ENCODE assay signal across 20 cellular contexts in genomic region chr11:134911514-134912180, GRCh38.
A peak's percentile ranks its signal among the peaks of the same experiment; 100 is the strongest.
DNase-seq lines count a peak whose midpoint lies in the region; ATAC-seq, FAIRE-seq and TF ChIP-seq lines count a peak whose summit lies in the region.
"Had no signal": no experiment of that assay in that cellular context is flagged by ENCODE, and none has a peak within 500 bp of the region (broad histone marks: within the 10 kb centered on the region; RNA-seq: fewer than 3 reads in every experiment).

No MANE protein-coding gene starts in this region.

- no peak for ATAC-seq in HG02885 (IDR thresholded peaks at IDR 0.05; ENCODE audit: poor library complexity, unreplicated experiment)
- ATAC-seq: GM12878, PC-3 had no signal

- H3K27ac ChIP-seq in HEK293 (ENCODE audit: extremely low read depth, low read depth, low read length) (no peak overlapping the region), small intestine (ENCODE audit: low read depth in 1 of 2, low read length in 1 of 2) (no peak overlapping the region)
- H3K27ac ChIP-seq: GM23248, RWPE1 had no signal

- H3K36me3 ChIP-seq in HEK293 (ENCODE audit: control insufficient read depth in 2 of 2, insufficient read depth in 1 of 2, low read length in 2 of 2) (no peaks in the 10 kb centered on the region), small intestine (ENCODE audit: control insufficient read depth in 2 of 2, insufficient read depth in 2 of 2, low read length in 2 of 2) (no peaks in the 10 kb centered on the region)

- no peak for FAIRE-seq in small intestine (lab: Jason Lieb, UNC)
- no peak for FAIRE-seq in GM12891 (lab: Jason Lieb, UNC)
- FAIRE-seq: GM12878, GM18507 had no signal

- TF ChIP-seq POLR2A in GM12891 (IDR thresholded peaks at IDR 0.05; ENCODE audit: low read depth, low read length): no peak

- H3K4me1 ChIP-seq in HEK293 (ENCODE audit: control insufficient read depth, insufficient read depth, low read length) (0 out of 2 replicates have a peak, but pooled peaks cover 2% of the 10 kb centered on the region), small intestine (ENCODE audit: control insufficient read depth in 2 of 2, insufficient read depth in 1 of 2, low read depth in 1 of 2, low read length in 1 of 2) (no peaks in the 10 kb centered on the region)

- H3K27me3 ChIP-seq in small intestine (ENCODE audit: control insufficient read depth in 2 of 2, insufficient read depth in 2 of 2, low read length in 2 of 2): no peaks in the 10 kb centered on the region

- DNase-seq in NCI-H345 (lab: John Stamatoyannopoulos, UW) (peak; percentile 8), NCI-H345 treated with DMSO at 0.1 percent for 48 hours (lab: John Stamatoyannopoulos, UW; ENCODE audit: unreplicated experiment) (no peak), SK-N-DZ (ENCODE audit: low spot score) (peak; percentile 0), small intestine (peak; percentile 29), GM12891 (ENCODE audit: insufficient read length, low spot score) (no peak), inferior parietal cortex (ENCODE audit: extremely low spot score) (no peak)
- DNase-seq: CD4-positive, alpha-beta memory T cell; GDM1; GM23248; HCEC 1CT; NCI-H1105; NCI-H187; NCI-H524; PC-3; SW 1271 had no signal

- no peak overlapping the region for H3K4me3 ChIP-seq in HEK293 (ENCODE audit: low read depth, low read length)
- no peak overlapping the region for H3K4me3 ChIP-seq in small intestine (ENCODE audit: low read depth in 1 of 2, low read length in 2 of 2)
- H3K4me3 ChIP-seq: GM12878, GM23248 had no signal

- 31 to 61% (median 38%) methylated on average over 9 of the region's 9 CpGs for WGBS in small intestine, 3 donors

- CTCF ChIA-PET in HEK293 (lab: Yijun Ruan, JAX): interaction anchor here (1.3 kb wide), 1 partner anchor 164 kb away, joined by 7 read pairs; no protein-coding TSS in a partner anchor

- TF ChIP-seq CTCF in HEK293 (tag by site-specific recombination; IDR thresholded peaks at IDR 0.05): no peak

- POLR2A ChIA-PET in HEK293 (lab: Yijun Ruan, JAX): no interaction called here

- H3K9me3 ChIP-seq in HEK293 (ENCODE audit: control insufficient read depth, insufficient read depth, low read depth, low read length) (no peaks in the 10 kb centered on the region), small intestine (ENCODE audit: control insufficient read depth, low read depth) (no peaks in the 10 kb centered on the region)

TF ChIP-seq in HEK293, 187 proteins besides CTCF, POLR2A, EP300 and RAD21 (continues in another document):
- TF ChIP-seq ZNF560 (tag by site-specific recombination; IDR thresholded peaks at IDR 0.05; ENCODE audit: borderline replicate concordance) (no peak), ZNF311 (tag by site-specific recombination; IDR thresholded peaks at IDR 0.05; ENCODE audit: borderline replicate concordance) (no peak), ZNF600 (tag by site-specific recombination; IDR thresholded peaks at IDR 0.05) (peak; percentile 94), KLF1 (tag by site-specific recombination; IDR thresholded peaks at IDR 0.05) (peak; percentile 44; the same call in 1 of the 2 replicates), ZFHX2 (tag by site-specific recombination; conservative IDR thresholded peaks at IDR 0.05) (peak; percentile 64), ZNF366 (tag by site-specific recombination; conservative IDR thresholded peaks at IDR 0.05) (peak; percentile 29; the same call in 1 of the 2 replicates), SCRT2 (tag by site-specific recombination; IDR thresholded peaks at IDR 0.05) (no peak), ZBTB8A (tag by site-specific recombination; IDR thresholded peaks at IDR 0.05) (no peak), ZBTB17 (tag by site-specific recombination; IDR thresholded peaks at IDR 0.05) (peak; percentile 75)
- TF ChIP-seq, protein P1, sequence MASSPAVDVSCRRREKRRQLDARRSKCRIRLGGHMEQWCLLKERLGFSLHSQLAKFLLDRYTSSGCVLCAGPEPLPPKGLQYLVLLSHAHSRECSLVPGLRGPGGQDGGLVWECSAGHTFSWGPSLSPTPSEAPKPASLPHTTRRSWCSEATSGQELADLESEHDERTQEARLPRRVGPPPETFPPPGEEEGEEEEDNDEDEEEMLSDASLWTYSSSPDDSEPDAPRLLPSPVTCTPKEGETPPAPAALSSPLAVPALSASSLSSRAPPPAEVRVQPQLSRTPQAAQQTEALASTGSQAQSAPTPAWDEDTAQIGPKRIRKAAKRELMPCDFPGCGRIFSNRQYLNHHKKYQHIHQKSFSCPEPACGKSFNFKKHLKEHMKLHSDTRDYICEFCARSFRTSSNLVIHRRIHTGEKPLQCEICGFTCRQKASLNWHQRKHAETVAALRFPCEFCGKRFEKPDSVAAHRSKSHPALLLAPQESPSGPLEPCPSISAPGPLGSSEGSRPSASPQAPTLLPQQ (tag by site-specific recombination; IDR thresholded peaks at IDR 0.05): 0 out of 2 replicates have a peak, but pooled peaks have one; percentile 14
- TF ChIP-seq, protein P2, sequence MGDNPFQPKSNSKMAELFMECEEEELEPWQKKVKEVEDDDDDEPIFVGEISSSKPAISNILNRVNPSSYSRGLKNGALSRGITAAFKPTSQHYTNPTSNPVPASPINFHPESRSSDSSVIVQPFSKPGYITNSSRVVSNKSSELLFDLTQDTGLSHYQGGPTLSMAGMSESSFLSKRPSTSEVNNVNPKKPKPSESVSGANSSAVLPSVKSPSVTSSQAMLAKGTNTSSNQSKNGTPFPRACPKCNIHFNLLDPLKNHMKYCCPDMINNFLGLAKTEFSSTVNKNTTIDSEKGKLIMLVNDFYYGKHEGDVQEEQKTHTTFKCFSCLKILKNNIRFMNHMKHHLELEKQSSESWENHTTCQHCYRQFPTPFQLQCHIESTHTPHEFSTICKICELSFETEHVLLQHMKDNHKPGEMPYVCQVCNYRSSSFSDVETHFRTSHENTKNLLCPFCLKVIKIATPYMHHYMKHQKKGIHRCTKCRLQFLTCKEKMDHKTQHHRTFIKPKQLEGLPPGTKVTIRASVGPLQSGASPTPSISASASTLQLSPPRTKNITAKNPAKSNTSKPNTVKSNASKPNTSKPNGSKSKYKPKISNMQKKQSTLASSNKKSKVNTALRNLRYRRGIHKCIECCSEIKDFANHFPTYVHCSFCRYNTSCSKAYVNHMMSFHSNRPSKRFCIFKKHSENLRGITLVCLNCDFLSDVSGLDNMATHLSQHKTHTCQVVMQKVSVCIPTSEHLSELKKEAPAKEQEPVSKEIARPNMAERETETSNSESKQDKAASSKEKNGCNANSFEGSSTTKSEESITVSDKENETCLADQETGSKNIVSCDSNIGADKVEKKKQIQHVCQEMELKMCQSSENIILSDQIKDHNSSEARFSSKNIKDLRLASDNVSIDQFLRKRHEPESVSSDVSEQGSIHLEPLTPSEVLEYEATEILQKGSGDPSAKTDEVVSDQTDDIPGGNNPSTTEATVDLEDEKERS (tag by site-specific recombination; IDR thresholded peaks at IDR 0.05): no peak

TF ChIP-seq in GM12891, 5 proteins besides CTCF, POLR2A, EP300 and RAD21:
- TF ChIP-seq SPI1 (IDR thresholded peaks at IDR 0.05; ENCODE audit: low read depth, low read length) (no peak), PAX5 (IDR thresholded peaks at IDR 0.05; ENCODE audit: insufficient read depth, low read length, severe bottlenecking) (no peak)

Comparison
In these comparisons a context has a peak if more than half of its experiments do, and no peak if none do; other contexts are left out.
1. DNase-seq: peak in NCI-H345 (single experiment), SK-N-DZ (single experiment) and small intestine (single experiment); none in NCI-H345 treated with DMSO at 0.1 percent for 48 hours (single experiment), GM12891 (single experiment) and inferior parietal cortex (single experiment).